In the genomic region with DNA sequence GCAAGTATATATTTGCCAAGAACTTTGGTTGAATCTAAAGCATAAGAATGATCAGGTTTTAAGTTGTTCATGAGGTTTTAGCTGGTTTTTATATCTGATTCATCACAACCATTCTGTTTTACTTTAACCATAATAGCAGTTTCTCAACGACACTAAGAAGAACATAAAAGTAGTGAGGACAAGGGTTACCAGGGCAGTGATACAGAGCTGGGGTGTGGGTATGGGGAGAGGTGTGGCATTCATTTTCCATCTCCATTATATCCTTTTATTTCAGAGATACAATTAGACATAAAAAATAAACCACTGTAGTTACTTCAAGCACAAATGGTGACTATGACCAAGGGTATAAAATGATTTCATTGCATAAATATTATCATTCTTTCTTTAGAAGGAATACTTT, we compare ENCODE assay signal across 7 cellular contexts.
"Had no signal": no experiment of that assay in that cellular context is flagged by ENCODE, and none has a peak within 500 bp of the region (broad histone marks: within the 10 kb centered on the region; RNA-seq: fewer than 3 reads in every experiment).

No MANE protein-coding gene starts in this region.

- H3K4me3 ChIP-seq: GM23338 had no signal

- ATAC-seq: GM23338, HepG2 had no signal

- FAIRE-seq: H1, H54, HepG2 had no signal

- DNase-seq: H9, HCEC 1CT had no signal

- H3K27ac ChIP-seq: HL-60 had no signal
